10 cellular contexts compared by ENCODE assay signal in genomic region chr19:23563326-23563725, GRCh38.
"Had no signal": no experiment of that assay in that cellular context is flagged by ENCODE, and none has a peak within 500 bp of the region (broad histone marks: within the 10 kb centered on the region; RNA-seq: fewer than 3 reads in every experiment).

No MANE protein-coding gene starts in this region.

- H3K27ac Mint-ChIP-seq: HFFc6 had no signal

- FAIRE-seq: K562 had no signal

- ATAC-seq: HCT116, K562 had no signal

- H3K9me3 ChIP-seq: HAP-1 had no signal

- H3K27ac ChIP-seq: GM23248, HL-60 had no signal

- H3K4me3 ChIP-seq: GM23248, HAP-1, K562 had no signal

- H3K4me3 Mint-ChIP-seq: HFFc6 had no signal

- DNase-seq: GM23248, GOT3, H7, IMR-90, KG1 had no signal

- H3K4me1 ChIP-seq: HAP-1 had no signal
